Comparison of ENCODE assay signal across 17 cellular contexts in genomic region chr6:114058435-114058834, GRCh38.
"Had no signal": no experiment of that assay in that cellular context is flagged by ENCODE, and none has a peak within 500 bp of the region (broad histone marks: within the 10 kb centered on the region; RNA-seq: fewer than 3 reads in every experiment).

No MANE protein-coding gene starts in this region.

- H3K4me3 ChIP-seq: colonic mucosa, dorsolateral prefrontal cortex, mucosa of descending colon, right lobe of liver, skin epidermis, tibial artery, uterus had no signal

- H3K36me3 ChIP-seq: colonic mucosa, right lobe of liver, tibial artery, uterus had no signal

- H3K9me3 ChIP-seq: colonic mucosa, mucosa of descending colon, right lobe of liver, tibial artery, uterus had no signal

- H3K27me3 ChIP-seq: colonic mucosa, dorsolateral prefrontal cortex, right lobe of liver, tibial artery, uterus had no signal

- DNase-seq: activated CD8-positive, alpha-beta memory T cell treated with anti-CD3 and anti-CD28 coated beads for 24 hours; activated CD8-positive, alpha-beta memory T cell treated with anti-CD3 and anti-CD28 coated beads, Interleukin-2, amount 50 U/mL, for 4 hours; activated naive CD4-positive, alpha-beta T cell; activated T-cell treated with anti-CD3 and anti-CD28 coated beads, Interleukin-2, amount 50 U/mL, for 4 hours; colonic mucosa; dorsolateral prefrontal cortex; effector memory CD8-positive, alpha-beta T cell; hippocampal formation; mucosa of descending colon; nucleus accumbens; right lobe of liver; stimulated activated CD4-positive, alpha-beta T cell treated with anti-CD3 and anti-CD28 coated beads, Interleukin-1b, Interleukin-23, amount 100 ng/mL, for 48 hours; stimulated activated naive CD8-positive, alpha-beta T cell treated with anti-CD3 and anti-CD28 coated beads, Interleukin-15, amount 100 ng/mL, for 72 hours; T1000; tibial artery; uterus had no signal

- H3K27ac ChIP-seq: colonic mucosa, right lobe of liver, skin epidermis, tibial artery, uterus had no signal

- H3K4me1 ChIP-seq: colonic mucosa, right lobe of liver, uterus had no signal
